ENCODE assay signal across 32 cellular contexts in genomic region chr1:7232936-7233540, GRCh38.
"Had no signal": no experiment of that assay in that cellular context is flagged by ENCODE, and none has a peak within 500 bp of the region (broad histone marks: within the 10 kb centered on the region; RNA-seq: fewer than 3 reads in every experiment).

No MANE protein-coding gene starts in this region.

- H3K27me3 Mint-ChIP-seq: activated CD8-positive, alpha-beta T cell treated with anti-CD3 and anti-CD28 coated beads for 36 hours had no signal

- H3K9me3 Mint-ChIP-seq: activated CD4-positive, alpha-beta T cell treated with anti-CD3 and anti-CD28 coated beads, Interleukin-2, amount 10 ng/mL, durations not matched to agents 24 days and 14 days; activated CD8-positive, alpha-beta T cell treated with anti-CD3 and anti-CD28 coated beads for 36 hours; activated naive CD4-positive, alpha-beta T cell treated with anti-CD3 and anti-CD28 coated beads, Interleukin-2, amount 10 ng/mL, durations not matched to agents 7 days and 5 days; activated naive CD4-positive, alpha-beta T cell treated with anti-CD3 and anti-CD28 coated beads, Interleukin-2, amount 50 U/mL, for 72 hours; activated naive CD8-positive, alpha-beta T cell treated with anti-CD3 and anti-CD28 coated beads, Interleukin-2, amount 10 ng/mL, durations not matched to agents 7 days and 5 days; activated T-cell treated with anti-CD3 and anti-CD28 coated beads, Interleukin-2, amount 50 U/mL, for 24 hours; activated T-cell treated with anti-CD3 and anti-CD28 coated beads, Interleukin-2, amount 50 U/mL, for 72 hours; central memory CD8-positive, alpha-beta T cell; dendritic cell treated with granulocyte-macrophage colony-stimulating factor and Interleukin-4, amounts not matched to agents 40 ng/mL and 50 ng/mL, for 4 days; effector memory CD8-positive, alpha-beta T cell; T-helper 2 cell treated with Interferon-gamma antibody and Interleukin-4, amounts not matched to agents 5 μg/mL and 100 μg/mL, for 36 hours had no signal

- ATAC-seq: activated CD4-positive, alpha-beta T cell treated with anti-CD3 and anti-CD28 coated beads for 36 hours; activated CD8-positive, alpha-beta T cell treated with anti-CD3 and anti-CD28 coated beads for 36 hours; activated naive CD4-positive, alpha-beta T cell treated with anti-CD3 and anti-CD28 coated beads, Interleukin-2, amount 50 U/mL, for 72 hours; activated T-cell treated with anti-CD3 and anti-CD28 coated beads, Interleukin-2, amount 50 U/mL, for 72 hours; effector memory CD8-positive, alpha-beta T cell; foreskin keratinocyte; gastrocnemius medialis; T-helper 17 cell had no signal

- H3K27ac Mint-ChIP-seq: activated CD4-positive, alpha-beta T cell treated with anti-CD3 and anti-CD28 coated beads for 36 hours; activated CD4-positive, alpha-beta T cell treated with anti-CD3 and anti-CD28 coated beads, Interleukin-2, amount 10 ng/mL, durations not matched to agents 24 days and 14 days; activated CD8-positive, alpha-beta T cell treated with anti-CD3 and anti-CD28 coated beads for 36 hours; activated naive CD4-positive, alpha-beta T cell treated with anti-CD3 and anti-CD28 coated beads, Interleukin-2, amount 10 ng/mL, durations not matched to agents 7 days and 5 days; activated naive CD4-positive, alpha-beta T cell treated with anti-CD3 and anti-CD28 coated beads, Interleukin-2, amount 50 U/mL, for 72 hours; activated naive CD8-positive, alpha-beta T cell treated with anti-CD3 and anti-CD28 coated beads, Interleukin-2, amount 10 ng/mL, durations not matched to agents 7 days and 5 days; activated T-cell treated with anti-CD3 and anti-CD28 coated beads, Interleukin-2, amount 50 U/mL, for 24 hours; activated T-cell treated with anti-CD3 and anti-CD28 coated beads, Interleukin-2, amount 50 U/mL, for 72 hours; dendritic cell treated with granulocyte-macrophage colony-stimulating factor and Interleukin-4, amounts not matched to agents 40 ng/mL and 50 ng/mL, for 4 days; effector memory CD8-positive, alpha-beta T cell; T-helper 17 cell; T-helper 2 cell treated with Interferon-gamma antibody and Interleukin-4, amounts not matched to agents 5 μg/mL and 100 μg/mL, for 36 hours had no signal

- H3K4me1 Mint-ChIP-seq: activated CD4-positive, alpha-beta T cell treated with anti-CD3 and anti-CD28 coated beads for 36 hours; activated CD4-positive, alpha-beta T cell treated with anti-CD3 and anti-CD28 coated beads, Interleukin-2, amount 10 ng/mL, durations not matched to agents 24 days and 14 days; activated naive CD4-positive, alpha-beta T cell treated with anti-CD3 and anti-CD28 coated beads, Interleukin-2, amount 10 ng/mL, durations not matched to agents 7 days and 5 days; central memory CD8-positive, alpha-beta T cell; T-helper 17 cell had no signal

- H3K4me1 ChIP-seq: esophagus muscularis mucosa, foreskin keratinocyte, gastrocnemius medialis had no signal

- H3K27me3 ChIP-seq: brain microvascular endothelial cell, dorsolateral prefrontal cortex, gastrocnemius medialis had no signal

- H3K27ac ChIP-seq: brain microvascular endothelial cell, coronary artery, dorsolateral prefrontal cortex, esophagus muscularis mucosa, foreskin keratinocyte, gastrocnemius medialis had no signal

- H3K36me3 ChIP-seq: brain microvascular endothelial cell, esophagus muscularis mucosa, gastrocnemius medialis had no signal

- H3K4me3 ChIP-seq: coronary artery, dorsolateral prefrontal cortex, esophagus muscularis mucosa, gastrocnemius medialis had no signal

- H3K4me3 Mint-ChIP-seq: activated CD4-positive, alpha-beta T cell treated with anti-CD3 and anti-CD28 coated beads for 36 hours; activated CD4-positive, alpha-beta T cell treated with anti-CD3 and anti-CD28 coated beads, Interleukin-2, amount 10 ng/mL, durations not matched to agents 24 days and 14 days; activated CD8-positive, alpha-beta T cell treated with anti-CD3 and anti-CD28 coated beads for 36 hours; activated naive CD4-positive, alpha-beta T cell treated with anti-CD3 and anti-CD28 coated beads, Interleukin-2, amount 10 ng/mL, durations not matched to agents 7 days and 5 days; activated naive CD8-positive, alpha-beta T cell treated with anti-CD3 and anti-CD28 coated beads, Interleukin-2, amount 10 ng/mL, durations not matched to agents 7 days and 5 days; activated T-cell treated with anti-CD3 and anti-CD28 coated beads, Interleukin-2, amount 50 U/mL, for 24 hours; activated T-cell treated with anti-CD3 and anti-CD28 coated beads, Interleukin-2, amount 50 U/mL, for 72 hours; central memory CD8-positive, alpha-beta T cell; dendritic cell treated with granulocyte-macrophage colony-stimulating factor and Interleukin-4, amounts not matched to agents 40 ng/mL and 50 ng/mL, for 4 days; effector memory CD8-positive, alpha-beta T cell; T-helper 17 cell; T-helper 2 cell treated with Interferon-gamma antibody and Interleukin-4, amounts not matched to agents 5 μg/mL and 100 μg/mL, for 36 hours had no signal

- H3K36me3 Mint-ChIP-seq: activated naive CD4-positive, alpha-beta T cell treated with anti-CD3 and anti-CD28 coated beads, Interleukin-2, amount 10 ng/mL, durations not matched to agents 7 days and 5 days; activated naive CD4-positive, alpha-beta T cell treated with anti-CD3 and anti-CD28 coated beads, Interleukin-2, amount 50 U/mL, for 72 hours; activated naive CD8-positive, alpha-beta T cell treated with anti-CD3 and anti-CD28 coated beads, Interleukin-2, amount 10 ng/mL, durations not matched to agents 7 days and 5 days had no signal

- DNase-seq: activated CD4-positive, alpha-beta T cell treated with anti-CD3 and anti-CD28 coated beads for 36 hours; activated CD4-positive, alpha-beta T cell treated with anti-CD3 and anti-CD28 coated beads, Interleukin-2, amount 10 ng/mL, durations not matched to agents 24 days and 14 days; activated CD4-positive, CD25-positive, alpha-beta regulatory T cell; activated CD4-positive, CD25-positive, alpha-beta regulatory T cell treated with anti-CD3 and anti-CD28 coated beads, Interleukin-2, amount 50 U/mL, for 72 hours; activated CD8-positive, alpha-beta memory T cell treated with anti-CD3 and anti-CD28 coated beads for 24 hours; activated CD8-positive, alpha-beta memory T cell treated with anti-CD3 and anti-CD28 coated beads, Interleukin-2, amount 50 U/mL, for 4 hours; activated CD8-positive, alpha-beta T cell treated with anti-CD3 and anti-CD28 coated beads for 36 hours; activated gamma-delta T cell; activated naive CD4-positive, alpha-beta T cell; activated naive CD4-positive, alpha-beta T cell treated with anti-CD3 and anti-CD28 coated beads, Interleukin-2, amount 10 ng/mL, durations not matched to agents 7 days and 5 days; activated naive CD8-positive, alpha-beta T cell treated with anti-CD3 and anti-CD28 coated beads, Interleukin-2, amount 10 ng/mL, durations not matched to agents 7 days and 5 days; activated T-cell treated with anti-CD3 and anti-CD28 coated beads for 4 hours; activated T-cell treated with anti-CD3 and anti-CD28 coated beads, Interleukin-2, amount 50 U/mL, for 24 hours; activated T-cell treated with anti-CD3 and anti-CD28 coated beads, Interleukin-2, amount 50 U/mL, for 72 hours; anterior cingulate cortex; brain microvascular endothelial cell; dorsolateral prefrontal cortex; effector CD4-positive, alpha-beta T cell; effector memory CD8-positive, alpha-beta T cell; erythroblast; foreskin keratinocyte; gastrocnemius medialis; glutamatergic neuron; T-helper 1 cell; T-helper 17 cell; T1000 had no signal

- H3K9me3 ChIP-seq: esophagus muscularis mucosa, gastrocnemius medialis had no signal
